ENCODE assay signal across 10 cellular contexts in genomic region chr14:60184597-60185555, GRCh38. TPM values are rescaled to one million over a fixed set of nuclear protein-coding genes. Genes with fewer than 3 reads are reported as not detected.
A peak's percentile ranks its signal among the peaks of the same experiment; 100 is the strongest.
DNase-seq lines count a peak whose midpoint lies in the region; ATAC-seq, FAIRE-seq and TF ChIP-seq lines count a peak whose summit lies in the region.
"Had no signal": no experiment of that assay in that cellular context is flagged by ENCODE, and none has a peak within 500 bp of the region (broad histone marks: within the 10 kb centered on the region; RNA-seq: fewer than 3 reads in every experiment).

No MANE protein-coding gene starts in this region.

- H3K9me3 Mint-ChIP-seq in T-helper 2 cell treated with Interferon-gamma antibody and Interleukin-4, amounts not matched to agents 5 μg/mL and 100 μg/mL, for 36 hours = no peaks in the 10 kb centered on the region

- H3K27me3 ChIP-seq in K562 (ENCODE audit: control insufficient read depth in 2 of 2, insufficient read depth in 2 of 2, low read length in 2 of 2) (peaks cover 0 to 3% of the 10 kb centered on the region in 2 experiments; a peak in 1 of 5 replicates), sigmoid colon (no peaks in the 10 kb centered on the region)

- TF ChIP-seq RAD21 in K562 (CRISPR knock-in tag; conservative IDR thresholded peaks at IDR 0.05 in 1 of 2, IDR thresholded peaks at IDR 0.05 in 1 of 2) = no peak

- intact Hi-C loops in K562 (cut with micrococcal nuclease) (loop anchor here (1.0 to 10.0 kb wide), 4 partner anchors 121 to 680 kb away; no protein-coding TSS in a partner anchor), sigmoid colon (cut with DNase I) (loop anchor here (1.0 to 5.0 kb wide), 3 partner anchors 120 to 377 kb away; no protein-coding TSS in a partner anchor)

- ATAC-seq in K562 (no peak), HG03135 (IDR thresholded peaks at IDR 0.05; ENCODE audit: unreplicated experiment) (no peak), HG03175 (IDR thresholded peaks at IDR 0.05; ENCODE audit: unreplicated experiment) (no peak)

- no peaks in the 10 kb centered on the region for H3K79me2 ChIP-seq in K562 (ENCODE audit: control insufficient read depth, insufficient read depth, low read length)

- H3K27ac Mint-ChIP-seq in T-helper 2 cell treated with Interferon-gamma antibody and Interleukin-4, amounts not matched to agents 5 μg/mL and 100 μg/mL, for 36 hours = no peak overlapping the region

- no peak overlapping the region for H2AFZ ChIP-seq in K562 (ENCODE audit: low read depth, low read length)

- CTCF ChIA-PET in K562 (lab: Yijun Ruan, JAX; ENCODE audit: low intra/inter-chr PET ratio) = interaction anchor here (0.7 to 2.2 kb wide), 5 partner anchors 120 to 375 kb away, joined by 3 to 21 read pairs (median 4); no protein-coding TSS in a partner anchor

- peak overlapping the region; percentile 80 for H3K4me3 Mint-ChIP-seq in T-helper 2 cell treated with Interferon-gamma antibody and Interleukin-4, amounts not matched to agents 5 μg/mL and 100 μg/mL, for 36 hours

- POLR2A ChIA-PET in K562 (lab: Yijun Ruan, JAX) = no interaction called here

- no peak for DNase-seq in T-helper 2 cell treated with Interferon-gamma antibody and Interleukin-4, amounts not matched to agents 5 μg/mL and 100 μg/mL, for 36 hours (ENCODE audit: low spot score)
- DNase-seq in T-helper 2 cell (no peak), NCI-H2196 treated with DMSO at 0.1 percent for 48 hours (lab: John Stamatoyannopoulos, UW; ENCODE audit: unreplicated experiment) (peak; percentile 45), K562 (ENCODE audit: extremely low read depth in 1 of 4, low spot score in 3 of 4) (peak in 1 of 4 experiments; percentile 17), sigmoid colon (no peak), GM19240 (ENCODE audit: insufficient read length, low spot score) (no peak)
- DNase-seq: activated CD4-positive, alpha-beta T cell treated with anti-CD3 and anti-CD28 coated beads for 48 hours; cortex of kidney had no signal

- H3K9me3 ChIP-seq in K562 (replicated peaks; ENCODE audit: control insufficient read depth, insufficient read depth, low read depth, low read length) (no peaks in the 10 kb centered on the region), sigmoid colon (no peaks in the 10 kb centered on the region)

- no peaks in the 10 kb centered on the region for H3K36me3 Mint-ChIP-seq in T-helper 2 cell treated with Interferon-gamma antibody and Interleukin-4, amounts not matched to agents 5 μg/mL and 100 μg/mL, for 36 hours (ENCODE audit: low read depth)

- no peaks in the 10 kb centered on the region for H3K9me1 ChIP-seq in K562 (ENCODE audit: control insufficient read depth, insufficient read depth, low read length)

- H4K20me1 ChIP-seq in K562 (replicated peaks; ENCODE audit: control insufficient read depth, insufficient read depth, low read length) = no peaks in the 10 kb centered on the region

- H3K4me3 ChIP-seq in K562 (no peak overlapping the region), sigmoid colon (peak overlapping the region in 3 of 4 donors; percentile 35 to 43 (median 42))

- H3K36me3 ChIP-seq in K562 (ENCODE audit: control insufficient read depth, insufficient read depth, low read length) (no peaks in the 10 kb centered on the region), sigmoid colon (no peaks in the 10 kb centered on the region)

- TF ChIP-seq POLR2A in K562 (conservative IDR thresholded peaks at IDR 0.05) (no peak), sigmoid colon (IDR thresholded peaks at IDR 0.05) (no peak)

- no peak overlapping the region for H3K9ac ChIP-seq in K562 (ENCODE audit: insufficient read depth in 1 of 2, low read depth in 2 of 2, low read length in 2 of 2)

- BruUV-seq in K562 (replicated peaks; lab: Mats Ljungman, UMichigan) = no TSS peak

- TF ChIP-seq EP300 in K562 (IDR thresholded peaks at IDR 0.05; ENCODE audit: low read length) (no peak), sigmoid colon (IDR thresholded peaks at IDR 0.05) (no peak)

- peaks cover 13% of the 10 kb centered on the region for H3K4me1 Mint-ChIP-seq in T-helper 2 cell treated with Interferon-gamma antibody and Interleukin-4, amounts not matched to agents 5 μg/mL and 100 μg/mL, for 36 hours (ENCODE audit: low read depth)

- FAIRE-seq in K562 (lab: Jason Lieb, UNC) = no peak

- in situ Hi-C loops in K562 (cut with MboI) = no loop called here

- WGBS in K562 (ENCODE audit: insufficient coverage, low coverage, missing lambda C conversion rate) = 0% methylated on average over 5 of the region's 5 CpGs
- 30 to 54% methylated on average over 5 of the region's 5 CpGs for WGBS in sigmoid colon, 2 donors

- TF ChIP-seq CTCF in K562 (IDR thresholded peaks at IDR 0.05 in 2 of 3, conservative IDR thresholded peaks at IDR 0.05 in 1 of 3; ENCODE audit: insufficient read depth in 2 of 3, low read depth in 1 of 3, low read length in 3 of 3) = no peak
- TF ChIP-seq CTCF in sigmoid colon (IDR thresholded peaks at IDR 0.05) = peak in 1 of 4 experiments; percentile 10

- H3K4me1 ChIP-seq in K562 (replicated peaks in 1 of 2; ENCODE audit: control insufficient read depth in 2 of 2, insufficient read depth in 2 of 2, low read length in 2 of 2) = no peaks in the 10 kb centered on the region
- peaks cover 0 to 25% (median 11%) of the 10 kb centered on the region in 4 donors for H3K4me1 ChIP-seq in sigmoid colon

- no peak overlapping the region for H3K27ac ChIP-seq in K562 (ENCODE audit: extremely low read depth, low read depth, low read length)
- no peak overlapping the region for H3K27ac ChIP-seq in sigmoid colon

- H3K4me2 ChIP-seq in K562 (ENCODE audit: insufficient read depth, low read length) = no peak overlapping the region

- H3K27me3 Mint-ChIP-seq in T-helper 2 cell treated with Interferon-gamma antibody and Interleukin-4, amounts not matched to agents 5 μg/mL and 100 μg/mL, for 36 hours (ENCODE audit: low read depth) = no peaks in the 10 kb centered on the region

TF ChIP-seq in K562, 482 proteins besides CTCF, POLR2A, EP300 and RAD21 (continues in another document):
- TF ChIP-seq FOXJ2 (tag; IDR thresholded peaks at IDR 0.05) = no peak
- TF ChIP-seq ZNF316 (IDR thresholded peaks at IDR 0.05) = peak; percentile 55
- TF ChIP-seq PRDM10 (IDR thresholded peaks at IDR 0.05; ENCODE audit: partially characterized antibody) = peak; percentile 6
- peak; percentile 54; the same call in 1 of the 2 replicates for TF ChIP-seq C11orf30 (IDR thresholded peaks at IDR 0.05; ENCODE audit: low read depth)
- no peak for TF ChIP-seq JUNB (CRISPR knock-in tag; conservative IDR thresholded peaks at IDR 0.05)
- TF ChIP-seq ATF3 (IDR thresholded peaks at IDR 0.05) = peak; percentile 59
- no peak for TF ChIP-seq ATF3 (CRISPR knock-in tag; conservative IDR thresholded peaks at IDR 0.05)

RNA-seq across cellular contexts. Expression of gene DHRS7, which starts 19.7 kb away (rescaled TPM):
- 15.4 and 17.6 TPM in 2 replicates for total RNA-seq in K562 (2011; cell fraction: chromatin; rRNA removed; ENCODE audit: low replicate concordance)
- total RNA-seq in K562 (2011; cell fraction: nucleolus; rRNA removed) = 20.0 and 20.5 TPM in 2 replicates
- total RNA-seq in K562 (2011; cell fraction: nucleoplasm; rRNA removed) = 20.5 and 27.2 TPM in 2 replicates
- total RNA-seq in K562 (2014; rRNA removed) (18.5 and 21.6 TPM in 2 replicates), K562 (2014; rRNA removed; fragmentation: Illumina TruSeq; extraction: Trizol) (17.1 and 20.8 TPM in 2 replicates), K562 (2015; rRNA removed; fragmentation: Illumina TruSeq; extraction: Trizol) (13.9 and 14.3 TPM in 2 replicates), K562 (2021) (14.5 and 15.7 TPM in 2 replicates), sigmoid colon (10 to 100 TPM; 43.7 to 70.9 (median 59.7) TPM)
- polyA plus RNA-seq in K562 (2011; rRNA removed) (10.1 and 10.2 TPM in 2 replicates), K562 (2014; fragmentation: Illumina TruSeq; extraction: Trizol) (13.6 and 15.6 TPM in 2 replicates), K562 (2014; fragmentation: Nextera tagmentation; extraction: Ambion mirVana) (10 to 100 TPM; 16.4 to 20.1 TPM), K562 (2014; rRNA removed) (12.4 and 12.8 TPM in 2 replicates), sigmoid colon (10 to 100 TPM; 18.0 to 49.2 (median 22.7) TPM)
- polyA plus RNA-seq in K562 (2011; cell fraction: cytosol; rRNA removed) = 8.9 and 10.3 TPM in 2 replicates
- polyA plus RNA-seq in K562 (2011; cell fraction: nucleus; rRNA removed) = 4.3 and 6.8 TPM in 2 replicates
- 16.4 and 25.2 TPM in 2 replicates for polyA plus RNA-seq in K562 (2012)
- polyA minus RNA-seq in K562 (2011; rRNA and poly(A)+ RNA removed) = 8.4 and 14.6 TPM in 2 replicates
- polyA minus RNA-seq in K562 (2011; cell fraction: cytosol; rRNA and poly(A)+ RNA removed) = 3.0 and 5.6 TPM in 2 replicates
- polyA minus RNA-seq in K562 (2011; cell fraction: nucleus; rRNA and poly(A)+ RNA removed) = 5.3 and 8.9 TPM in 2 replicates
